Comparison of ENCODE assay signal across 3 cellular contexts in the genomic region with DNA sequence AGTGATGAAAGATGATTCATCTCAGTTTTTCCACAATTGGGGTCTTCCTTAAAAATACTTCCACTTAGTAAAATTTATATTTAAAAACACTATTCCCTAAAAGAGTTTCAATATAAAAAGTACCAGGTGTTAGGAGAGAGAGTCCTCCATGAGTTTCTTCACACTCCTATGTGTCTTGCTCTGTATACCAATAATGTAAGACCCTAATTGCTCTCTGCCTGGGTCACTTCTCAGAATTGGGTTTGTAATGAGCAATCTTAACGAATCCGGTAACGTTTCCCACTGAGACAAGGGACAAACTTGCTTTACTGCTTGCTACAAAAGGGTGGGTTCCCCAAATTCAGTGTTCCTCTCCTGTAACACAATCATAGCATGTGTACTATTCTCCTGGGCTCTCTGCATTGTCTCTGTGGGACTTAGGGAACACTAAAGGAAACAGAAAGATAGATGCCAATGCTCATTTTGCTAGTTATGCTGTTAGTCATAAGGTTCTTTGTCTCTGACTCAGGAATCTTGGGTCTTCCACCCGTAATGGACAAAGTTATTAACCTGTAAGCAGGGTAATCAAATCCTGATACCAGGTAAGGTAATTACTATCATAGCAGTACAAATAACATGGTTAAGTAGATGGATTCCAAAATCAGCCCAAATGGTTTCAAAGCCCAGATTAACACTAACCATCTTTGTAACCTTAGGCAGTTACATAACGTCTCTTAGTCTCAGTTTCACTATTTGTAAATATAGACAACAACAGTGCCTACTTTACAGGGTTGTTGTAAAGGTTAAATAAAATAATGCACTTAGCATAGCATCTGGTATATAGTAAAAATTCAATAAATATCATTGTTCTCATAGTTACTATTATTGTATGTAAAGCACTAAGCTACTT.
TF ChIP-seq lines count a peak whose summit lies in the region.

No MANE protein-coding gene starts in this region.

TF ChIP-seq in SK-N-SH, 30 proteins besides CTCF, POLR2A, EP300 and RAD21 (continued from another document):
- TF ChIP-seq, protein P1, sequence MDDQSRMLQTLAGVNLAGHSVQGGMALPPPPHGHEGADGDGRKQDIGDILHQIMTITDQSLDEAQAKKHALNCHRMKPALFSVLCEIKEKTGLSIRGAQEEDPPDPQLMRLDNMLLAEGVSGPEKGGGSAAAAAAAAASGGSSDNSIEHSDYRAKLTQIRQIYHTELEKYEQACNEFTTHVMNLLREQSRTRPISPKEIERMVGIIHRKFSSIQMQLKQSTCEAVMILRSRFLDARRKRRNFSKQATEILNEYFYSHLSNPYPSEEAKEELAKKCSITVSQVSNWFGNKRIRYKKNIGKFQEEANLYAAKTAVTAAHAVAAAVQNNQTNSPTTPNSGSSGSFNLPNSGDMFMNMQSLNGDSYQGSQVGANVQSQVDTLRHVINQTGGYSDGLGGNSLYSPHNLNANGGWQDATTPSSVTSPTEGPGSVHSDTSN (IDR thresholded peaks at IDR 0.05) = peak; percentile 40; the same call in 1 of the 2 replicates
- TF ChIP-seq FOXJ3 (CRISPR knock-in tag; IDR thresholded peaks at IDR 0.05) (no peak), JUND (IDR thresholded peaks at IDR 0.05) (peak; percentile 39), TEAD4 (IDR thresholded peaks at IDR 0.05; ENCODE audit: borderline replicate concordance, insufficient read depth) (0 out of 2 replicates have a peak, but pooled peaks have one; percentile 8)

TF ChIP-seq in GM23338, 12 proteins besides CTCF, POLR2A, EP300 and RAD21 (continued from another document and continues in another):
- TF ChIP-seq, protein P2, sequence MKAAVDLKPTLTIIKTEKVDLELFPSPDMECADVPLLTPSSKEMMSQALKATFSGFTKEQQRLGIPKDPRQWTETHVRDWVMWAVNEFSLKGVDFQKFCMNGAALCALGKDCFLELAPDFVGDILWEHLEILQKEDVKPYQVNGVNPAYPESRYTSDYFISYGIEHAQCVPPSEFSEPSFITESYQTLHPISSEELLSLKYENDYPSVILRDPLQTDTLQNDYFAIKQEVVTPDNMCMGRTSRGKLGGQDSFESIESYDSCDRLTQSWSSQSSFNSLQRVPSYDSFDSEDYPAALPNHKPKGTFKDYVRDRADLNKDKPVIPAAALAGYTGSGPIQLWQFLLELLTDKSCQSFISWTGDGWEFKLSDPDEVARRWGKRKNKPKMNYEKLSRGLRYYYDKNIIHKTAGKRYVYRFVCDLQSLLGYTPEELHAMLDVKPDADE (IDR thresholded peaks at IDR 0.05) = no peak
- TF ChIP-seq EZH2 (IDR thresholded peaks at IDR 0.05; ENCODE audit: low read depth, unreplicated experiment) (no peak), NANOG (IDR thresholded peaks at IDR 0.05; ENCODE audit: borderline replicate concordance) (no peak), STAT1 (IDR thresholded peaks at IDR 0.05; ENCODE audit: unreplicated experiment) (no peak), POLR2AphosphoS5 (IDR thresholded peaks at IDR 0.05; ENCODE audit: low read depth) (no peak), ZNF114 (CRISPR knock-in tag; IDR thresholded peaks at IDR 0.05) (no peak), EZH2phosphoT487 (IDR thresholded peaks at IDR 0.05; ENCODE audit: unreplicated experiment) (no peak), CREB1 (CRISPR knock-in tag; IDR thresholded peaks at IDR 0.05; ENCODE audit: low read depth) (no peak), ZNF331 (CRISPR knock-in tag; IDR thresholded peaks at IDR 0.05; ENCODE audit: low read depth) (no peak)
- TF ChIP-seq, protein P3, sequence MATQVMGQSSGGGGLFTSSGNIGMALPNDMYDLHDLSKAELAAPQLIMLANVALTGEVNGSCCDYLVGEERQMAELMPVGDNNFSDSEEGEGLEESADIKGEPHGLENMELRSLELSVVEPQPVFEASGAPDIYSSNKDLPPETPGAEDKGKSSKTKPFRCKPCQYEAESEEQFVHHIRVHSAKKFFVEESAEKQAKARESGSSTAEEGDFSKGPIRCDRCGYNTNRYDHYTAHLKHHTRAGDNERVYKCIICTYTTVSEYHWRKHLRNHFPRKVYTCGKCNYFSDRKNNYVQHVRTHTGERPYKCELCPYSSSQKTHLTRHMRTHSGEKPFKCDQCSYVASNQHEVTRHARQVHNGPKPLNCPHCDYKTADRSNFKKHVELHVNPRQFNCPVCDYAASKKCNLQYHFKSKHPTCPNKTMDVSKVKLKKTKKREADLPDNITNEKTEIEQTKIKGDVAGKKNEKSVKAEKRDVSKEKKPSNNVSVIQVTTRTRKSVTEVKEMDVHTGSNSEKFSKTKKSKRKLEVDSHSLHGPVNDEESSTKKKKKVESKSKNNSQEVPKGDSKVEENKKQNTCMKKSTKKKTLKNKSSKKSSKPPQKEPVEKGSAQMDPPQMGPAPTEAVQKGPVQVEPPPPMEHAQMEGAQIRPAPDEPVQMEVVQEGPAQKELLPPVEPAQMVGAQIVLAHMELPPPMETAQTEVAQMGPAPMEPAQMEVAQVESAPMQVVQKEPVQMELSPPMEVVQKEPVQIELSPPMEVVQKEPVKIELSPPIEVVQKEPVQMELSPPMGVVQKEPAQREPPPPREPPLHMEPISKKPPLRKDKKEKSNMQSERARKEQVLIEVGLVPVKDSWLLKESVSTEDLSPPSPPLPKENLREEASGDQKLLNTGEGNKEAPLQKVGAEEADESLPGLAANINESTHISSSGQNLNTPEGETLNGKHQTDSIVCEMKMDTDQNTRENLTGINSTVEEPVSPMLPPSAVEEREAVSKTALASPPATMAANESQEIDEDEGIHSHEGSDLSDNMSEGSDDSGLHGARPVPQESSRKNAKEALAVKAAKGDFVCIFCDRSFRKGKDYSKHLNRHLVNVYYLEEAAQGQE (IDR thresholded peaks at IDR 0.05; ENCODE audit: unreplicated experiment) = no peak

TF ChIP-seq in WTC11, 78 proteins besides CTCF, POLR2A, EP300 and RAD21:
- TF ChIP-seq, protein P4, sequence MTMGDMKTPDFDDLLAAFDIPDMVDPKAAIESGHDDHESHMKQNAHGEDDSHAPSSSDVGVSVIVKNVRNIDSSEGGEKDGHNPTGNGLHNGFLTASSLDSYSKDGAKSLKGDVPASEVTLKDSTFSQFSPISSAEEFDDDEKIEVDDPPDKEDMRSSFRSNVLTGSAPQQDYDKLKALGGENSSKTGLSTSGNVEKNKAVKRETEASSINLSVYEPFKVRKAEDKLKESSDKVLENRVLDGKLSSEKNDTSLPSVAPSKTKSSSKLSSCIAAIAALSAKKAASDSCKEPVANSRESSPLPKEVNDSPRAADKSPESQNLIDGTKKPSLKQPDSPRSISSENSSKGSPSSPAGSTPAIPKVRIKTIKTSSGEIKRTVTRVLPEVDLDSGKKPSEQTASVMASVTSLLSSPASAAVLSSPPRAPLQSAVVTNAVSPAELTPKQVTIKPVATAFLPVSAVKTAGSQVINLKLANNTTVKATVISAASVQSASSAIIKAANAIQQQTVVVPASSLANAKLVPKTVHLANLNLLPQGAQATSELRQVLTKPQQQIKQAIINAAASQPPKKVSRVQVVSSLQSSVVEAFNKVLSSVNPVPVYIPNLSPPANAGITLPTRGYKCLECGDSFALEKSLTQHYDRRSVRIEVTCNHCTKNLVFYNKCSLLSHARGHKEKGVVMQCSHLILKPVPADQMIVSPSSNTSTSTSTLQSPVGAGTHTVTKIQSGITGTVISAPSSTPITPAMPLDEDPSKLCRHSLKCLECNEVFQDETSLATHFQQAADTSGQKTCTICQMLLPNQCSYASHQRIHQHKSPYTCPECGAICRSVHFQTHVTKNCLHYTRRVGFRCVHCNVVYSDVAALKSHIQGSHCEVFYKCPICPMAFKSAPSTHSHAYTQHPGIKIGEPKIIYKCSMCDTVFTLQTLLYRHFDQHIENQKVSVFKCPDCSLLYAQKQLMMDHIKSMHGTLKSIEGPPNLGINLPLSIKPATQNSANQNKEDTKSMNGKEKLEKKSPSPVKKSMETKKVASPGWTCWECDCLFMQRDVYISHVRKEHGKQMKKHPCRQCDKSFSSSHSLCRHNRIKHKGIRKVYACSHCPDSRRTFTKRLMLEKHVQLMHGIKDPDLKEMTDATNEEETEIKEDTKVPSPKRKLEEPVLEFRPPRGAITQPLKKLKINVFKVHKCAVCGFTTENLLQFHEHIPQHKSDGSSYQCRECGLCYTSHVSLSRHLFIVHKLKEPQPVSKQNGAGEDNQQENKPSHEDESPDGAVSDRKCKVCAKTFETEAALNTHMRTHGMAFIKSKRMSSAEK (CRISPR knock-in tag; IDR thresholded peaks at IDR 0.05; ENCODE audit: borderline replicate concordance) = no peak
- no peak for TF ChIP-seq IRF2 (CRISPR knock-in tag; IDR thresholded peaks at IDR 0.05; ENCODE audit: borderline replicate concordance, low read depth)
- TF ChIP-seq ZBTB21 (CRISPR knock-in tag; IDR thresholded peaks at IDR 0.05; ENCODE audit: borderline replicate concordance) = no peak
- no peak for TF ChIP-seq ATF1 (CRISPR knock-in tag; IDR thresholded peaks at IDR 0.05)
- TF ChIP-seq NR2C2 (CRISPR knock-in tag; IDR thresholded peaks at IDR 0.05) = no peak
- TF ChIP-seq JUN (CRISPR knock-in tag; IDR thresholded peaks at IDR 0.05) = no peak
- no peak for TF ChIP-seq CREB1 (CRISPR knock-in tag; IDR thresholded peaks at IDR 0.05)
- no peak for TF ChIP-seq ZNF121 (CRISPR knock-in tag; IDR thresholded peaks at IDR 0.05)
- TF ChIP-seq, protein P5, sequence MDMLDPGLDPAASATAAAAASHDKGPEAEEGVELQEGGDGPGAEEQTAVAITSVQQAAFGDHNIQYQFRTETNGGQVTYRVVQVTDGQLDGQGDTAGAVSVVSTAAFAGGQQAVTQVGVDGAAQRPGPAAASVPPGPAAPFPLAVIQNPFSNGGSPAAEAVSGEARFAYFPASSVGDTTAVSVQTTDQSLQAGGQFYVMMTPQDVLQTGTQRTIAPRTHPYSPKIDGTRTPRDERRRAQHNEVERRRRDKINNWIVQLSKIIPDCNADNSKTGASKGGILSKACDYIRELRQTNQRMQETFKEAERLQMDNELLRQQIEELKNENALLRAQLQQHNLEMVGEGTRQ (CRISPR knock-in tag; IDR thresholded peaks at IDR 0.05) = no peak
- TF ChIP-seq EMX1 (CRISPR knock-in tag; IDR thresholded peaks at IDR 0.05) = no peak
- TF ChIP-seq, protein P6, sequence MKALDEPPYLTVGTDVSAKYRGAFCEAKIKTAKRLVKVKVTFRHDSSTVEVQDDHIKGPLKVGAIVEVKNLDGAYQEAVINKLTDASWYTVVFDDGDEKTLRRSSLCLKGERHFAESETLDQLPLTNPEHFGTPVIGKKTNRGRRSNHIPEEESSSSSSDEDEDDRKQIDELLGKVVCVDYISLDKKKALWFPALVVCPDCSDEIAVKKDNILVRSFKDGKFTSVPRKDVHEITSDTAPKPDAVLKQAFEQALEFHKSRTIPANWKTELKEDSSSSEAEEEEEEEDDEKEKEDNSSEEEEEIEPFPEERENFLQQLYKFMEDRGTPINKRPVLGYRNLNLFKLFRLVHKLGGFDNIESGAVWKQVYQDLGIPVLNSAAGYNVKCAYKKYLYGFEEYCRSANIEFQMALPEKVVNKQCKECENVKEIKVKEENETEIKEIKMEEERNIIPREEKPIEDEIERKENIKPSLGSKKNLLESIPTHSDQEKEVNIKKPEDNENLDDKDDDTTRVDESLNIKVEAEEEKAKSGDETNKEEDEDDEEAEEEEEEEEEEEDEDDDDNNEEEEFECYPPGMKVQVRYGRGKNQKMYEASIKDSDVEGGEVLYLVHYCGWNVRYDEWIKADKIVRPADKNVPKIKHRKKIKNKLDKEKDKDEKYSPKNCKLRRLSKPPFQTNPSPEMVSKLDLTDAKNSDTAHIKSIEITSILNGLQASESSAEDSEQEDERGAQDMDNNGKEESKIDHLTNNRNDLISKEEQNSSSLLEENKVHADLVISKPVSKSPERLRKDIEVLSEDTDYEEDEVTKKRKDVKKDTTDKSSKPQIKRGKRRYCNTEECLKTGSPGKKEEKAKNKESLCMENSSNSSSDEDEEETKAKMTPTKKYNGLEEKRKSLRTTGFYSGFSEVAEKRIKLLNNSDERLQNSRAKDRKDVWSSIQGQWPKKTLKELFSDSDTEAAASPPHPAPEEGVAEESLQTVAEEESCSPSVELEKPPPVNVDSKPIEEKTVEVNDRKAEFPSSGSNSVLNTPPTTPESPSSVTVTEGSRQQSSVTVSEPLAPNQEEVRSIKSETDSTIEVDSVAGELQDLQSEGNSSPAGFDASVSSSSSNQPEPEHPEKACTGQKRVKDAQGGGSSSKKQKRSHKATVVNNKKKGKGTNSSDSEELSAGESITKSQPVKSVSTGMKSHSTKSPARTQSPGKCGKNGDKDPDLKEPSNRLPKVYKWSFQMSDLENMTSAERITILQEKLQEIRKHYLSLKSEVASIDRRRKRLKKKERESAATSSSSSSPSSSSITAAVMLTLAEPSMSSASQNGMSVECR (CRISPR knock-in tag; IDR thresholded peaks at IDR 0.05; ENCODE audit: borderline replicate concordance) = no peak
- no peak for TF ChIP-seq NFE2L1 (CRISPR knock-in tag; IDR thresholded peaks at IDR 0.05)
- TF ChIP-seq, protein P7, sequence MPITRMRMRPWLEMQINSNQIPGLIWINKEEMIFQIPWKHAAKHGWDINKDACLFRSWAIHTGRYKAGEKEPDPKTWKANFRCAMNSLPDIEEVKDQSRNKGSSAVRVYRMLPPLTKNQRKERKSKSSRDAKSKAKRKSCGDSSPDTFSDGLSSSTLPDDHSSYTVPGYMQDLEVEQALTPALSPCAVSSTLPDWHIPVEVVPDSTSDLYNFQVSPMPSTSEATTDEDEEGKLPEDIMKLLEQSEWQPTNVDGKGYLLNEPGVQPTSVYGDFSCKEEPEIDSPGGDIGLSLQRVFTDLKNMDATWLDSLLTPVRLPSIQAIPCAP (CRISPR knock-in tag; IDR thresholded peaks at IDR 0.05) = no peak
- TF ChIP-seq ESRRA (CRISPR knock-in tag; IDR thresholded peaks at IDR 0.05; ENCODE audit: borderline replicate concordance) = no peak
- no peak for TF ChIP-seq NR1H2 (CRISPR knock-in tag; IDR thresholded peaks at IDR 0.05)
